1 cellular context compared by ENCODE assay signal in the genomic region with DNA sequence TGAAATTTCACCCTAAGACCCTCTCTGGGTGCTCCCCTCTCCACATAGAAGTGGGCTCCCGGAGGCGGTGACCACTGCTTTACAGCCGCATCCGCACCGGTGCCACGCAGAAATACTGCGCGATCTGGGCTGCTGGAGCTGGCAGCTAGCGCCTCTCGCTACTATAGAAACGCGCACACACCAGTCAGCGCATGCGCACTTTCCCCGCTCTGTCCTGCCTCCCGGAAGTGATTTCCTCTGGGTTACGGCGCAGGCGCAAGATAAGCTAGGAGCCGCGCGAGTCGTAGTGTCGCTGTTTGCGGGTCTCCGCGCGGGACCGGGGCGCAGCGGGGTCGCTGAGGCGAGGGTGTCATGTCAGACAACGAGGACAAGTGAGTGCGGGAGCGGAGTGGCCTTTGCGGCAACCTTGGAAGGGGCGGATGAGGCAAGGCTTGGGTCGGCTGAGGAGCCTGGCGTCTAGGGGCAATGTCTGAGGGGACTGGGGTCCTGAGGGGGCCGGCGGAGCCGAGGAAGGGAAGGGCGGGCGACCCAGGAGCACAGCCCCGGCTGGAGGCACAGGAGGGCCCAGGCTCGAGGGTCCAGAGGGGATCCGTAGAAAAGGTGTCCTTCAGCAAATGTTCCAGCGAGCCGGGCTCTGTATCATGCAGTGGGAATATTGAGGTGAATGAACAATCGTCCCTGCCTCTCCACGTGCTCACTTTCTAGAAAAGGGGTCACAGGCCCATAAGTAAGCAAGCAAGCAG.
TF ChIP-seq lines count a peak whose summit lies in the region.

A gene (minus strand): TSS at position 165 of the 743 bp plus-strand sequence. CDS start 452 bp downstream, outside the sequence.
A gene (plus strand): TSS at position 263 of the 743 bp plus-strand sequence. CDS start 89 bp downstream, at position 352.

TF ChIP-seq in GM12878, 131 proteins besides CTCF, POLR2A, EP300 and RAD21 (continued from another document and continues in another):
- TF ChIP-seq, protein P1, sequence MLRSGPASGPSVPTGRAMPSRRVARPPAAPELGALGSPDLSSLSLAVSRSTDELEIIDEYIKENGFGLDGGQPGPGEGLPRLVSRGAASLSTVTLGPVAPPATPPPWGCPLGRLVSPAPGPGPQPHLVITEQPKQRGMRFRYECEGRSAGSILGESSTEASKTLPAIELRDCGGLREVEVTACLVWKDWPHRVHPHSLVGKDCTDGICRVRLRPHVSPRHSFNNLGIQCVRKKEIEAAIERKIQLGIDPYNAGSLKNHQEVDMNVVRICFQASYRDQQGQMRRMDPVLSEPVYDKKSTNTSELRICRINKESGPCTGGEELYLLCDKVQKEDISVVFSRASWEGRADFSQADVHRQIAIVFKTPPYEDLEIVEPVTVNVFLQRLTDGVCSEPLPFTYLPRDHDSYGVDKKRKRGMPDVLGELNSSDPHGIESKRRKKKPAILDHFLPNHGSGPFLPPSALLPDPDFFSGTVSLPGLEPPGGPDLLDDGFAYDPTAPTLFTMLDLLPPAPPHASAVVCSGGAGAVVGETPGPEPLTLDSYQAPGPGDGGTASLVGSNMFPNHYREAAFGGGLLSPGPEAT (IDR thresholded peaks at IDR 0.05; ENCODE audit: low read depth): no peak
- peak; percentile 90 for TF ChIP-seq POLR2AphosphoS2 (IDR thresholded peaks at IDR 0.05; ENCODE audit: low read depth, low read length)
- TF ChIP-seq ESRRA (IDR thresholded peaks at IDR 0.05; ENCODE audit: low read length): no peak
- TF ChIP-seq ASH2L (IDR thresholded peaks at IDR 0.05; ENCODE audit: borderline replicate concordance, low read depth): no peak
- TF ChIP-seq, protein P2, sequence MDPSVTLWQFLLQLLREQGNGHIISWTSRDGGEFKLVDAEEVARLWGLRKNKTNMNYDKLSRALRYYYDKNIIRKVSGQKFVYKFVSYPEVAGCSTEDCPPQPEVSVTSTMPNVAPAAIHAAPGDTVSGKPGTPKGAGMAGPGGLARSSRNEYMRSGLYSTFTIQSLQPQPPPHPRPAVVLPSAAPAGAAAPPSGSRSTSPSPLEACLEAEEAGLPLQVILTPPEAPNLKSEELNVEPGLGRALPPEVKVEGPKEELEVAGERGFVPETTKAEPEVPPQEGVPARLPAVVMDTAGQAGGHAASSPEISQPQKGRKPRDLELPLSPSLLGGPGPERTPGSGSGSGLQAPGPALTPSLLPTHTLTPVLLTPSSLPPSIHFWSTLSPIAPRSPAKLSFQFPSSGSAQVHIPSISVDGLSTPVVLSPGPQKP (IDR thresholded peaks at IDR 0.05; ENCODE audit: low read depth, low read length): peak; percentile 36; the same call in 1 of the 2 replicates
- TF ChIP-seq, protein P3, sequence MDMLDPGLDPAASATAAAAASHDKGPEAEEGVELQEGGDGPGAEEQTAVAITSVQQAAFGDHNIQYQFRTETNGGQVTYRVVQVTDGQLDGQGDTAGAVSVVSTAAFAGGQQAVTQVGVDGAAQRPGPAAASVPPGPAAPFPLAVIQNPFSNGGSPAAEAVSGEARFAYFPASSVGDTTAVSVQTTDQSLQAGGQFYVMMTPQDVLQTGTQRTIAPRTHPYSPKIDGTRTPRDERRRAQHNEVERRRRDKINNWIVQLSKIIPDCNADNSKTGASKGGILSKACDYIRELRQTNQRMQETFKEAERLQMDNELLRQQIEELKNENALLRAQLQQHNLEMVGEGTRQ (IDR thresholded peaks at IDR 0.05; ENCODE audit: borderline replicate concordance, low read depth, low read length): no peak
- no peak for TF ChIP-seq EED (IDR thresholded peaks at IDR 0.05; ENCODE audit: low read depth)
- peak; percentile 13 for TF ChIP-seq SIX5 (IDR thresholded peaks at IDR 0.05; ENCODE audit: low read depth, low read length, severe bottlenecking)
- no peak for TF ChIP-seq SUZ12 (IDR thresholded peaks at IDR 0.05; ENCODE audit: unreplicated experiment)
- peak; percentile 40; the same call in 1 of the 2 replicates for TF ChIP-seq MTA2 (IDR thresholded peaks at IDR 0.05; ENCODE audit: low read depth)
- peak; percentile 90; the same call in 1 of the 2 replicates for TF ChIP-seq SIN3A (IDR thresholded peaks at IDR 0.05; ENCODE audit: low read depth, low read length)
- TF ChIP-seq, protein P4, sequence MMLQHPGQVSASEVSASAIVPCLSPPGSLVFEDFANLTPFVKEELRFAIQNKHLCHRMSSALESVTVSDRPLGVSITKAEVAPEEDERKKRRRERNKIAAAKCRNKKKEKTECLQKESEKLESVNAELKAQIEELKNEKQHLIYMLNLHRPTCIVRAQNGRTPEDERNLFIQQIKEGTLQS (IDR thresholded peaks at IDR 0.05; ENCODE audit: borderline replicate concordance, extremely low read depth, low read depth, low read length): no peak
- no peak for TF ChIP-seq PML (IDR thresholded peaks at IDR 0.05; ENCODE audit: low read length)
- peak; percentile 65; the same call in 1 of the 2 replicates for TF ChIP-seq MXI1 (IDR thresholded peaks at IDR 0.05; ENCODE audit: low read depth, low read length)
- TF ChIP-seq SREBF2 (IDR thresholded peaks at IDR 0.05; ENCODE audit: low read length): no peak
- no peak for TF ChIP-seq MYC (IDR thresholded peaks at IDR 0.05; ENCODE audit: insufficient read depth, insufficient read length, insufficient replicate concordance, low read length, severe bottlenecking)
- no peak for TF ChIP-seq GATAD2B (conservative IDR thresholded peaks at IDR 0.05; ENCODE audit: low read depth)
- no peak for TF ChIP-seq ZNF384 (IDR thresholded peaks at IDR 0.05; ENCODE audit: borderline replicate concordance, low read depth, low read length)
- TF ChIP-seq WRNIP1 (IDR thresholded peaks at IDR 0.05; ENCODE audit: borderline replicate concordance, low read depth, low read length): no peak
- no peak for TF ChIP-seq TARDBP (IDR thresholded peaks at IDR 0.05; ENCODE audit: borderline replicate concordance)
- TF ChIP-seq, protein P5, sequence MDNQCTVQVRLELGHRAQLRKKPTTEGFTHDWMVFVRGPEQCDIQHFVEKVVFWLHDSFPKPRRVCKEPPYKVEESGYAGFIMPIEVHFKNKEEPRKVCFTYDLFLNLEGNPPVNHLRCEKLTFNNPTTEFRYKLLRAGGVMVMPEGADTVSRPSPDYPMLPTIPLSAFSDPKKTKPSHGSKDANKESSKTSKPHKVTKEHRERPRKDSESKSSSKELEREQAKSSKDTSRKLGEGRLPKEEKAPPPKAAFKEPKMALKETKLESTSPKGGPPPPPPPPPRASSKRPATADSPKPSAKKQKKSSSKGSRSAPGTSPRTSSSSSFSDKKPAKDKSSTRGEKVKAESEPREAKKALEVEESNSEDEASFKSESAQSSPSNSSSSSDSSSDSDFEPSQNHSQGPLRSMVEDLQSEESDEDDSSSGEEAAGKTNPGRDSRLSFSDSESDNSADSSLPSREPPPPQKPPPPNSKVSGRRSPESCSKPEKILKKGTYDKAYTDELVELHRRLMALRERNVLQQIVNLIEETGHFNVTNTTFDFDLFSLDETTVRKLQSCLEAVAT (IDR thresholded peaks at IDR 0.05): no peak
- TF ChIP-seq BCL11A (IDR thresholded peaks at IDR 0.05; ENCODE audit: low read depth, low read length): no peak
- no peak for TF ChIP-seq RELA (IDR thresholded peaks at IDR 0.05; ENCODE audit: borderline replicate concordance, partially characterized antibody)
- TF ChIP-seq, protein P6, sequence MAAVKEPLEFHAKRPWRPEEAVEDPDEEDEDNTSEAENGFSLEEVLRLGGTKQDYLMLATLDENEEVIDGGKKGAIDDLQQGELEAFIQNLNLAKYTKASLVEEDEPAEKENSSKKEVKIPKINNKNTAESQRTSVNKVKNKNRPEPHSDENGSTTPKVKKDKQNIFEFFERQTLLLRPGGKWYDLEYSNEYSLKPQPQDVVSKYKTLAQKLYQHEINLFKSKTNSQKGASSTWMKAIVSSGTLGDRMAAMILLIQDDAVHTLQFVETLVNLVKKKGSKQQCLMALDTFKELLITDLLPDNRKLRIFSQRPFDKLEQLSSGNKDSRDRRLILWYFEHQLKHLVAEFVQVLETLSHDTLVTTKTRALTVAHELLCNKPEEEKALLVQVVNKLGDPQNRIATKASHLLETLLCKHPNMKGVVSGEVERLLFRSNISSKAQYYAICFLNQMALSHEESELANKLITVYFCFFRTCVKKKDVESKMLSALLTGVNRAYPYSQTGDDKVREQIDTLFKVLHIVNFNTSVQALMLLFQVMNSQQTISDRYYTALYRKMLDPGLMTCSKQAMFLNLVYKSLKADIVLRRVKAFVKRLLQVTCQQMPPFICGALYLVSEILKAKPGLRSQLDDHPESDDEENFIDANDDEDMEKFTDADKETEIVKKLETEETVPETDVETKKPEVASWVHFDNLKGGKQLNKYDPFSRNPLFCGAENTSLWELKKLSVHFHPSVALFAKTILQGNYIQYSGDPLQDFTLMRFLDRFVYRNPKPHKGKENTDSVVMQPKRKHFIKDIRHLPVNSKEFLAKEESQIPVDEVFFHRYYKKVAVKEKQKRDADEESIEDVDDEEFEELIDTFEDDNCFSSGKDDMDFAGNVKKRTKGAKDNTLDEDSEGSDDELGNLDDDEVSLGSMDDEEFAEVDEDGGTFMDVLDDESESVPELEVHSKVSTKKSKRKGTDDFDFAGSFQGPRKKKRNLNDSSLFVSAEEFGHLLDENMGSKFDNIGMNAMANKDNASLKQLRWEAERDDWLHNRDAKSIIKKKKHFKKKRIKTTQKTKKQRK (IDR thresholded peaks at IDR 0.05; ENCODE audit: low read depth, low read length): no peak
- TF ChIP-seq, protein P7, sequence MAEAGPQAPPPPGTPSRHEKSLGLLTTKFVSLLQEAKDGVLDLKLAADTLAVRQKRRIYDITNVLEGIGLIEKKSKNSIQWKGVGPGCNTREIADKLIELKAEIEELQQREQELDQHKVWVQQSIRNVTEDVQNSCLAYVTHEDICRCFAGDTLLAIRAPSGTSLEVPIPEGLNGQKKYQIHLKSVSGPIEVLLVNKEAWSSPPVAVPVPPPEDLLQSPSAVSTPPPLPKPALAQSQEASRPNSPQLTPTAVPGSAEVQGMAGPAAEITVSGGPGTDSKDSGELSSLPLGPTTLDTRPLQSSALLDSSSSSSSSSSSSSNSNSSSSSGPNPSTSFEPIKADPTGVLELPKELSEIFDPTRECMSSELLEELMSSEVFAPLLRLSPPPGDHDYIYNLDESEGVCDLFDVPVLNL (IDR thresholded peaks at IDR 0.05; ENCODE audit: low read depth, low read length): no peak
- TF ChIP-seq FOXM1 (IDR thresholded peaks at IDR 0.05; ENCODE audit: low read depth, low read length): no peak
- TF ChIP-seq CHD2 (IDR thresholded peaks at IDR 0.05; ENCODE audit: borderline replicate concordance, low read depth, low read length): 0 out of 2 replicates have a peak, but pooled peaks have one; percentile 48
- TF ChIP-seq SUPT20H (IDR thresholded peaks at IDR 0.05; ENCODE audit: borderline replicate concordance, control insufficient read depth, low read depth, low read length): no peak
- no peak for TF ChIP-seq RCOR1 (conservative IDR thresholded peaks at IDR 0.05; ENCODE audit: low read depth, low read length)
- no peak for TF ChIP-seq SREBF1 (IDR thresholded peaks at IDR 0.05; ENCODE audit: low read length)
- no peak for TF ChIP-seq CBFB (IDR thresholded peaks at IDR 0.05; ENCODE audit: low read depth)
- no peak for TF ChIP-seq SPI1 (IDR thresholded peaks at IDR 0.05; ENCODE audit: borderline replicate concordance, insufficient read depth, low read depth, low read length)
- TF ChIP-seq, protein P8, sequence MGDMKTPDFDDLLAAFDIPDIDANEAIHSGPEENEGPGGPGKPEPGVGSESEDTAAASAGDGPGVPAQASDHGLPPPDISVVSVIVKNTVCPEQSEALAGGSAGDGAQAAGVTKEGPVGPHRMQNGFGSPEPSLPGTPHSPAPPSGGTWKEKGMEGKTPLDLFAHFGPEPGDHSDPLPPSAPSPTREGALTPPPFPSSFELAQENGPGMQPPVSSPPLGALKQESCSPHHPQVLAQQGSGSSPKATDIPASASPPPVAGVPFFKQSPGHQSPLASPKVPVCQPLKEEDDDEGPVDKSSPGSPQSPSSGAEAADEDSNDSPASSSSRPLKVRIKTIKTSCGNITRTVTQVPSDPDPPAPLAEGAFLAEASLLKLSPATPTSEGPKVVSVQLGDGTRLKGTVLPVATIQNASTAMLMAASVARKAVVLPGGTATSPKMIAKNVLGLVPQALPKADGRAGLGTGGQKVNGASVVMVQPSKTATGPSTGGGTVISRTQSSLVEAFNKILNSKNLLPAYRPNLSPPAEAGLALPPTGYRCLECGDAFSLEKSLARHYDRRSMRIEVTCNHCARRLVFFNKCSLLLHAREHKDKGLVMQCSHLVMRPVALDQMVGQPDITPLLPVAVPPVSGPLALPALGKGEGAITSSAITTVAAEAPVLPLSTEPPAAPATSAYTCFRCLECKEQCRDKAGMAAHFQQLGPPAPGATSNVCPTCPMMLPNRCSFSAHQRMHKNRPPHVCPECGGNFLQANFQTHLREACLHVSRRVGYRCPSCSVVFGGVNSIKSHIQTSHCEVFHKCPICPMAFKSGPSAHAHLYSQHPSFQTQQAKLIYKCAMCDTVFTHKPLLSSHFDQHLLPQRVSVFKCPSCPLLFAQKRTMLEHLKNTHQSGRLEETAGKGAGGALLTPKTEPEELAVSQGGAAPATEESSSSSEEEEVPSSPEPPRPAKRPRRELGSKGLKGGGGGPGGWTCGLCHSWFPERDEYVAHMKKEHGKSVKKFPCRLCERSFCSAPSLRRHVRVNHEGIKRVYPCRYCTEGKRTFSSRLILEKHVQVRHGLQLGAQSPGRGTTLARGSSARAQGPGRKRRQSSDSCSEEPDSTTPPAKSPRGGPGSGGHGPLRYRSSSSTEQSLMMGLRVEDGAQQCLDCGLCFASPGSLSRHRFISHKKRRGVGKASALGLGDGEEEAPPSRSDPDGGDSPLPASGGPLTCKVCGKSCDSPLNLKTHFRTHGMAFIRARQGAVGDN (IDR thresholded peaks at IDR 0.05): peak; percentile 57
- TF ChIP-seq, protein P9, sequence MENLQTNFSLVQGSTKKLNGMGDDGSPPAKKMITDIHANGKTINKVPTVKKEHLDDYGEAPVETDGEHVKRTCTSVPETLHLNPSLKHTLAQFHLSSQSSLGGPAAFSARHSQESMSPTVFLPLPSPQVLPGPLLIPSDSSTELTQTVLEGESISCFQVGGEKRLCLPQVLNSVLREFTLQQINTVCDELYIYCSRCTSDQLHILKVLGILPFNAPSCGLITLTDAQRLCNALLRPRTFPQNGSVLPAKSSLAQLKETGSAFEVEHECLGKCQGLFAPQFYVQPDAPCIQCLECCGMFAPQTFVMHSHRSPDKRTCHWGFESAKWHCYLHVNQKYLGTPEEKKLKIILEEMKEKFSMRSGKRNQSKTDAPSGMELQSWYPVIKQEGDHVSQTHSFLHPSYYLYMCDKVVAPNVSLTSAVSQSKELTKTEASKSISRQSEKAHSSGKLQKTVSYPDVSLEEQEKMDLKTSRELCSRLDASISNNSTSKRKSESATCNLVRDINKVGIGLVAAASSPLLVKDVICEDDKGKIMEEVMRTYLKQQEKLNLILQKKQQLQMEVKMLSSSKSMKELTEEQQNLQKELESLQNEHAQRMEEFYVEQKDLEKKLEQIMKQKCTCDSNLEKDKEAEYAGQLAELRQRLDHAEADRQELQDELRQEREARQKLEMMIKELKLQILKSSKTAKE (IDR thresholded peaks at IDR 0.05; ENCODE audit: low read depth, poor library complexity, severe bottlenecking): no peak
- TF ChIP-seq ZNF217 (IDR thresholded peaks at IDR 0.05): no peak
- TF ChIP-seq, protein P10, sequence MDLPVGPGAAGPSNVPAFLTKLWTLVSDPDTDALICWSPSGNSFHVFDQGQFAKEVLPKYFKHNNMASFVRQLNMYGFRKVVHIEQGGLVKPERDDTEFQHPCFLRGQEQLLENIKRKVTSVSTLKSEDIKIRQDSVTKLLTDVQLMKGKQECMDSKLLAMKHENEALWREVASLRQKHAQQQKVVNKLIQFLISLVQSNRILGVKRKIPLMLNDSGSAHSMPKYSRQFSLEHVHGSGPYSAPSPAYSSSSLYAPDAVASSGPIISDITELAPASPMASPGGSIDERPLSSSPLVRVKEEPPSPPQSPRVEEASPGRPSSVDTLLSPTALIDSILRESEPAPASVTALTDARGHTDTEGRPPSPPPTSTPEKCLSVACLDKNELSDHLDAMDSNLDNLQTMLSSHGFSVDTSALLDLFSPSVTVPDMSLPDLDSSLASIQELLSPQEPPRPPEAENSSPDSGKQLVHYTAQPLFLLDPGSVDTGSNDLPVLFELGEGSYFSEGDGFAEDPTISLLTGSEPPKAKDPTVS (IDR thresholded peaks at IDR 0.05; ENCODE audit: low read depth, low read length): no peak
- TF ChIP-seq NFIC (IDR thresholded peaks at IDR 0.05; ENCODE audit: low read depth, low read length): no peak
- no peak for TF ChIP-seq ZBED1 (IDR thresholded peaks at IDR 0.05; ENCODE audit: borderline replicate concordance)
